38 cellular contexts compared by ENCODE assay signal in the genomic region with DNA sequence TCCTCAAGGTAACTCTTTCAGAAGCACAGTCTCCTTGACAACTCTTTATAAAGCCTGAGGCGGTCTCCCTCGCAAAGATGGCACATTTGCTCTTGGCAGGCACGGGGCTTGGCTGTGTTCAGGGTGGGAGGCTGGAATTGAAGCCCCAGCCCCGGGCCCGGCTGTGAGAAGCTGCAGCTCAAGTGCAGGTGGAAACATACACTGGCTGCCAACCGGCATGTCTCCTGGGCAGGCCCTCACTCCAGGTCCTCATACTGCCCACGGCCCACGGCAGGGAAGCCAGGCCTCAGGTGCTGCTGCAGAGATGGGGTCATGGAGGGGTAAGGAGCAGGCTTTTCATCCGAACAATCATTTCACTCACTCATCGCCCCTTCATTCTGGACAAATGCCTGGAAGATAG.
"Had no signal": no experiment of that assay in that cellular context is flagged by ENCODE, and none has a peak within 500 bp of the region (broad histone marks: within the 10 kb centered on the region; RNA-seq: fewer than 3 reads in every experiment).

No MANE protein-coding gene starts in this region.

- H3K4me1 ChIP-seq: adrenal gland, breast epithelium, esophagus muscularis mucosa, foreskin keratinocyte, gastrocnemius medialis, heart left ventricle had no signal

- H3K9me3 ChIP-seq: adrenal gland, body of pancreas, breast epithelium, esophagus muscularis mucosa, gastrocnemius medialis, heart left ventricle had no signal

- H3K27ac ChIP-seq: adrenal gland, body of pancreas, breast epithelium, cardiac muscle cell, coronary artery, dorsolateral prefrontal cortex, esophagus muscularis mucosa, foreskin keratinocyte, gastrocnemius medialis, heart left ventricle, WERI-Rb-1 had no signal

- H3K4me1 Mint-ChIP-seq: activated B cell treated with CpG ODN at 0.5 μM for 24 hours; activated CD8-positive, alpha-beta memory T cell treated with anti-CD3 and anti-CD28 coated beads, Interleukin-2, amount 10 ng/mL, durations not matched to agents 7 days and 5 days; activated naive CD8-positive, alpha-beta T cell treated with anti-CD3 and anti-CD28 coated beads for 36 hours; activated naive CD8-positive, alpha-beta T cell treated with anti-CD3 and anti-CD28 coated beads, Interleukin-2, amount 50 U/mL, for 24 hours; T-helper 17 cell had no signal

- H3K27me3 Mint-ChIP-seq: activated B cell treated with CpG ODN at 0.5 μM for 24 hours; activated CD8-positive, alpha-beta memory T cell treated with anti-CD3 and anti-CD28 coated beads, Interleukin-2, amount 10 ng/mL, durations not matched to agents 7 days and 5 days; activated naive CD8-positive, alpha-beta T cell treated with anti-CD3 and anti-CD28 coated beads for 36 hours; activated naive CD8-positive, alpha-beta T cell treated with anti-CD3 and anti-CD28 coated beads, Interleukin-2, amount 50 U/mL, for 24 hours; dendritic cell treated with granulocyte-macrophage colony-stimulating factor and Interleukin-4, amounts not matched to agents 40 ng/mL and 50 ng/mL, for 4 days had no signal

- H3K27ac Mint-ChIP-seq: activated B cell treated with CpG ODN at 0.5 μM for 24 hours; activated CD8-positive, alpha-beta memory T cell treated with anti-CD3 and anti-CD28 coated beads, Interleukin-2, amount 10 ng/mL, durations not matched to agents 7 days and 5 days; activated CD8-positive, alpha-beta T cell treated with anti-CD3 and anti-CD28 coated beads, Interleukin-2, amount 10 ng/mL, durations not matched to agents 7 days and 5 days; activated naive CD8-positive, alpha-beta T cell treated with anti-CD3 and anti-CD28 coated beads for 36 hours; activated naive CD8-positive, alpha-beta T cell treated with anti-CD3 and anti-CD28 coated beads, Interleukin-2, amount 50 U/mL, for 24 hours; dendritic cell treated with granulocyte-macrophage colony-stimulating factor and Interleukin-4, amounts not matched to agents 40 ng/mL and 50 ng/mL, for 4 days; T-helper 17 cell; T-helper 2 cell treated with Interferon-gamma antibody and Interleukin-4, amounts not matched to agents 5 μg/mL and 100 μg/mL, for 36 hours had no signal

- DNase-seq: activated B cell treated with CpG ODN at 0.5 μM for 24 hours; activated CD4-positive, alpha-beta T cell treated with anti-CD3 and anti-CD28 coated beads for 48 hours; activated CD4-positive, alpha-beta T cell treated with anti-CD3 and anti-CD28 coated beads, Interleukin-2, amount 50 U/mL, for 1 hour; activated CD4-positive, alpha-beta T cell treated with anti-CD3 and anti-CD28 coated beads, Interleukin-2, amount 50 U/mL, for 48 hours; activated CD8-positive, alpha-beta memory T cell treated with anti-CD3 and anti-CD28 coated beads, Interleukin-2, amount 10 ng/mL, durations not matched to agents 7 days and 5 days; activated CD8-positive, alpha-beta memory T cell treated with anti-CD3 and anti-CD28 coated beads, Interleukin-2, amount 50 U/mL, for 4 hours; activated CD8-positive, alpha-beta T cell treated with anti-CD3 and anti-CD28 coated beads, Interleukin-2, amount 10 ng/mL, durations not matched to agents 7 days and 5 days; activated gamma-delta T cell; activated naive CD4-positive, alpha-beta T cell; activated naive CD4-positive, alpha-beta T cell treated with anti-CD3 and anti-CD28 coated beads, Interleukin-2, amount 50 U/mL, for 16 hours; activated naive CD8-positive, alpha-beta T cell treated with anti-CD3 and anti-CD28 coated beads for 36 hours; activated naive CD8-positive, alpha-beta T cell treated with anti-CD3 and anti-CD28 coated beads, Interleukin-2, amount 50 U/mL, for 24 hours; activated T-cell treated with anti-CD3 and anti-CD28 coated beads, Interleukin-2, amount 50 U/mL, for 1 hour; activated T-cell treated with anti-CD3 and anti-CD28 coated beads, Interleukin-2, amount 50 U/mL, for 48 hours; adrenal gland; amygdala; aorta; body of pancreas; central memory CD4-positive, alpha-beta T cell; cerebellar nuclear complex; dorsolateral prefrontal cortex; effector memory CD4-positive, alpha-beta T cell; erythroblast; foreskin keratinocyte; gastrocnemius medialis; glutamatergic neuron; heart left ventricle; T-helper 1 cell; T-helper 17 cell; T1000; WERI-Rb-1 had no signal

- H3K9me3 Mint-ChIP-seq: activated B cell treated with CpG ODN at 0.5 μM for 24 hours; activated naive CD8-positive, alpha-beta T cell treated with anti-CD3 and anti-CD28 coated beads for 36 hours; activated naive CD8-positive, alpha-beta T cell treated with anti-CD3 and anti-CD28 coated beads, Interleukin-2, amount 50 U/mL, for 24 hours; dendritic cell treated with granulocyte-macrophage colony-stimulating factor and Interleukin-4, amounts not matched to agents 40 ng/mL and 50 ng/mL, for 4 days; T-helper 2 cell treated with Interferon-gamma antibody and Interleukin-4, amounts not matched to agents 5 μg/mL and 100 μg/mL, for 36 hours had no signal

- H3K27me3 ChIP-seq: adrenal gland, body of pancreas, breast epithelium, cardiac muscle cell, dorsolateral prefrontal cortex, esophagus muscularis mucosa, foreskin keratinocyte, gastrocnemius medialis had no signal

- H3K4me3 ChIP-seq: adrenal gland, body of pancreas, breast epithelium, cardiac muscle cell, coronary artery, dorsolateral prefrontal cortex, esophagus muscularis mucosa, gastrocnemius medialis, heart left ventricle had no signal

- ATAC-seq: activated CD4-positive, CD25-positive, alpha-beta regulatory T cell treated with anti-CD3 and anti-CD28 coated beads, Interleukin-2, amount 50 U/mL, for 24 hours; activated CD8-positive, alpha-beta memory T cell treated with anti-CD3 and anti-CD28 coated beads, Interleukin-2, amount 10 ng/mL, durations not matched to agents 7 days and 5 days; activated CD8-positive, alpha-beta T cell treated with anti-CD3 and anti-CD28 coated beads, Interleukin-2, amount 10 ng/mL, durations not matched to agents 7 days and 5 days; activated naive CD8-positive, alpha-beta T cell treated with anti-CD3 and anti-CD28 coated beads, Interleukin-2, amount 50 U/mL, for 24 hours; body of pancreas; foreskin keratinocyte; gastrocnemius medialis; heart left ventricle; T-helper 17 cell had no signal

- H3K36me3 ChIP-seq: adrenal gland, breast epithelium, cardiac muscle cell, esophagus muscularis mucosa, gastrocnemius medialis, heart left ventricle, WERI-Rb-1 had no signal

- H3K4me3 Mint-ChIP-seq: activated B cell treated with CpG ODN at 0.5 μM for 24 hours; activated CD8-positive, alpha-beta memory T cell treated with anti-CD3 and anti-CD28 coated beads, Interleukin-2, amount 10 ng/mL, durations not matched to agents 7 days and 5 days; activated CD8-positive, alpha-beta T cell treated with anti-CD3 and anti-CD28 coated beads, Interleukin-2, amount 10 ng/mL, durations not matched to agents 7 days and 5 days; activated naive CD8-positive, alpha-beta T cell treated with anti-CD3 and anti-CD28 coated beads for 36 hours; activated naive CD8-positive, alpha-beta T cell treated with anti-CD3 and anti-CD28 coated beads, Interleukin-2, amount 50 U/mL, for 24 hours; dendritic cell treated with granulocyte-macrophage colony-stimulating factor and Interleukin-4, amounts not matched to agents 40 ng/mL and 50 ng/mL, for 4 days; T-helper 17 cell; T-helper 2 cell treated with Interferon-gamma antibody and Interleukin-4, amounts not matched to agents 5 μg/mL and 100 μg/mL, for 36 hours had no signal

- H3K36me3 Mint-ChIP-seq: activated CD8-positive, alpha-beta memory T cell treated with anti-CD3 and anti-CD28 coated beads, Interleukin-2, amount 10 ng/mL, durations not matched to agents 7 days and 5 days; activated naive CD8-positive, alpha-beta T cell treated with anti-CD3 and anti-CD28 coated beads for 36 hours had no signal
